ENCODE assay signal across 8 cellular contexts in the genomic region with DNA sequence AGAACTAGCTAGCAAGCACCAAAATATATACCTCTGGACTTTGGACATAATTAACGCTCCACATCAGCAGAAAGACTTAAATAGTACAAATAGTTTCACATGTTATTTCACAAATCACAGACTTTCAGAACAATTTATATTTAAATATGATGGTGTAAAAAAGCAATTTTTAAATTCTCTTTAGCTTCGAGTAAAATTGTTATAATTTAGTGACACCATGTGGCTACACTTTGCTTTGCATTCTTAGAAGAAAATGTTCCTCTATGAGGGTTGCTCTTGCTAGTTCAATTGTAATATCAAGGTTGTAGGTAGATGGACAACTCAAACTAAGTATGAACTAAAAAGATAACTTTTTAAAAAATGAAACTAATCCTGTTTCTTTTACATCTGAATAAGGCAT.
DNase-seq lines count a peak whose midpoint lies in the region; ATAC-seq, FAIRE-seq and TF ChIP-seq lines count a peak whose summit lies in the region.

No MANE protein-coding gene starts in this region.

- H3K9ac ChIP-seq in neuronal stem cell (ENCODE audit: low read depth, low read length, poor library complexity), result no peak overlapping the region

- no peak overlapping the region for H3K4me2 ChIP-seq in neuronal stem cell (ENCODE audit: insufficient read depth, low read length, poor library complexity, severe bottlenecking)

- no peaks in the 10 kb centered on the region for H3K36me3 Mint-ChIP-seq in T-helper 17 cell (ENCODE audit: low read depth)

- no peak overlapping the region for H3K23ac ChIP-seq in neuronal stem cell (ENCODE audit: low read depth, low read length, poor library complexity)

- H3K18ac ChIP-seq in neuronal stem cell (ENCODE audit: low read length), result no peak overlapping the region

- H3K27ac ChIP-seq in neuronal stem cell (replicated peaks; ENCODE audit: low read length), result no peak overlapping the region

- no peak overlapping the region for H4K8ac ChIP-seq in neuronal stem cell (ENCODE audit: low read depth, low read length)

- no peaks in the 10 kb centered on the region for H3K9me3 ChIP-seq in BE2C
- H3K9me3 ChIP-seq in T-helper 17 cell (ENCODE audit: control insufficient read depth, low read length, poor library complexity, severe bottlenecking), result no peaks in the 10 kb centered on the region
- peaks cover 0 to 6% of the 10 kb centered on the region in 2 donors for H3K9me3 ChIP-seq in neuronal stem cell (replicated peaks in 1 of 2; ENCODE audit: control insufficient read depth in 2 of 2, insufficient read depth in 1 of 2, low read depth in 1 of 2, low read length in 2 of 2)

- H3K36me3 ChIP-seq in BE2C, result no peaks in the 10 kb centered on the region
- H3K36me3 ChIP-seq in neuronal stem cell (replicated peaks in 1 of 2; ENCODE audit: control insufficient read depth in 2 of 2, insufficient read depth in 2 of 2, low read length in 2 of 2), result no peaks in the 10 kb centered on the region

- DNase-seq in BE2C (no peak), GM19239 (ENCODE audit: insufficient read length, low spot score) (no peak), T-helper 17 cell (no peak), kidney tubule cell (ENCODE audit: low spot score) (peak; percentile 17), iPS-NIHi11 (ENCODE audit: low spot score) (no peak), neuronal stem cell (ENCODE audit: low spot score) (no peak), GOT3 (lab: John Stamatoyannopoulos, UW) (no peak)
- DNase-seq in activated effector memory CD4-positive, alpha-beta T cell treated with anti-CD3 and anti-CD28 coated beads, Interleukin-2, amount 50 U/mL, for 16 hours, result no peak

- ATAC-seq in T-helper 17 cell, result no peak

- peak overlapping the region; percentile 83 for H3K27ac Mint-ChIP-seq in T-helper 17 cell

- H2AK5ac ChIP-seq in neuronal stem cell (ENCODE audit: low read depth, low read length), result no peak overlapping the region

- WGBS in neuronal stem cell (ENCODE audit: extremely low coverage in 2 of 2, insufficient read length in 2 of 2, insufficient replicate concordance in 1 of 2), 2 donors, result no CpG with 5 or more reads among the region's 2 CpGs

- no peaks in the 10 kb centered on the region; the same call in 1 of the 2 replicates for H3K27me3 ChIP-seq in BE2C
- H3K27me3 ChIP-seq in neuronal stem cell (ENCODE audit: control insufficient read depth in 3 of 3, insufficient read depth in 3 of 3, low read depth in 1 of 3, low read length in 3 of 3), result peaks cover 0 to 1% (median 0%) of the 10 kb centered on the region in 3 experiments

- H3K4me3 ChIP-seq in BE2C (ENCODE audit: low read depth, low read length), result no peak overlapping the region
- H3K4me3 ChIP-seq in neuronal stem cell (ENCODE audit: low read length in 2 of 2), result no peak overlapping the region

- H2BK12ac ChIP-seq in neuronal stem cell (ENCODE audit: low read length), result no peak overlapping the region

- no peaks in the 10 kb centered on the region for H3K27me3 Mint-ChIP-seq in T-helper 17 cell

- H3K4me3 Mint-ChIP-seq in T-helper 17 cell, result no peak overlapping the region

- no peak overlapping the region for H3K4ac ChIP-seq in neuronal stem cell (ENCODE audit: low read length)

- no peak overlapping the region for H2BK120ac ChIP-seq in neuronal stem cell (ENCODE audit: low read depth, low read length)

- peaks cover 44% of the 10 kb centered on the region for H3K4me1 ChIP-seq in BE2C
- peaks cover 0 to 2% of the 10 kb centered on the region in 2 donors for H3K4me1 ChIP-seq in neuronal stem cell (ENCODE audit: control insufficient read depth in 2 of 2, insufficient read depth in 1 of 2, low read depth in 1 of 2, low read length in 2 of 2)

- H3K79me1 ChIP-seq in neuronal stem cell (ENCODE audit: low read depth, low read length), result no peaks in the 10 kb centered on the region

- no peak overlapping the region for H4K91ac ChIP-seq in neuronal stem cell (ENCODE audit: low read depth, low read length, poor library complexity)

- TF ChIP-seq CTCF in BE2C (IDR thresholded peaks at IDR 0.05; ENCODE audit: low read depth, low read length), result peak; percentile 50

- FAIRE-seq in GM19239 (lab: Jason Lieb, UNC), result peak; percentile 70

- no peak overlapping the region for H2BK15ac ChIP-seq in neuronal stem cell (ENCODE audit: low read length)

- no peak overlapping the region for H2AFZ ChIP-seq in neuronal stem cell (ENCODE audit: low read length)

- H3K4me1 Mint-ChIP-seq in T-helper 17 cell, result peaks cover 15% of the 10 kb centered on the region

- no peak overlapping the region for H3K14ac ChIP-seq in neuronal stem cell (ENCODE audit: low read length)

- no peak overlapping the region for H2BK5ac ChIP-seq in neuronal stem cell (ENCODE audit: low read length)
